Comparison of ENCODE assay signal across 9 cellular contexts in the genomic region with DNA sequence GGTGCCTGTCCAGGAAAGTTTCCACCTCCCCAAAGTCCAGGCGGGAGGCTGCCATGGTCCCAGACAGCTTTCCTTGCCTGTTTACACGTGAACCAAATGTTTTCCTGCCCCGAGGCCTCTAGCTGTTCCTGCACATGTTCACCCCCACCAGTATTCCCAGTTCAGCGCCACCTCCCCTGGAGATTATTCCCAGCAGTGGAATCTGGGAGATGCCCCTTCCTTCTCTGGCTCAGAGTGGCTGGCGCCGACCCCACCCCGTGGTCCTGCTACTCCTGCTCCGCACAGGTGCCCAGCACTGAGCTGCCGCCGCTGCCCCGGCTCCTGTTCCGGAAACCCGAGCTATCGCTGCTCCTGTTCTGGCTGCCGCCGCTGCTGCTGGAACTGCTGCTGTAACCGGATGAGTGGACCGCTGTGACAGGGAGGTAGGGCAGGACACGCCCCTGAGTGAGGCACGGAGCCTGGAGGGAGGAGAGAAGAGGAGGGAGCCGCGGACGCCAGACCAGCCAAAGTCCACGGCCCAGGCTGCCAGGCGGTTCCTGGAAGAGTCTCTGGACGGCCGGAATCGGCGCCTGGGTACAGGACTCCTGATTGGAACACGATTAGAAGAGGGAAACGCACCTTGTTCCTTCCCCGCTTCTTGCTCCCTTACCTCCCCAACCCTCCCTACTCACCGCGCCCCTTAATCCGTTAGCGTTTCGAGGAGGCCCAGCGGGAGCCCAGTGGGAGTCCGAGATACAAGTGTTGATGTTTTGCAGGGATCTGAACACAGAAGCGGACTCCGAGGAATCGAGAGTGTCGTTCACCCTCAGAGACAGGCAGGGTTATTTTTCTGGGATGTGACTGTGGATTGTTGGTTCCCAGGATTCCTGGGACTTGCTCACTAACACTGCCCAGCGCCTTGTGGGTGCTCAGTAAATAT. TPM values are rescaled to one million over a fixed set of nuclear protein-coding genes. Genes with fewer than 3 reads are reported as not detected.
A peak's percentile ranks its signal among the peaks of the same experiment; 100 is the strongest.
DNase-seq lines count a peak whose midpoint lies in the region; ATAC-seq, FAIRE-seq and TF ChIP-seq lines count a peak whose summit lies in the region.
"Had no signal": no experiment of that assay in that cellular context is flagged by ENCODE, and none has a peak within 500 bp of the region (broad histone marks: within the 10 kb centered on the region; RNA-seq: fewer than 3 reads in every experiment).

A gene (minus strand): TSS at position 395 of the 919 bp plus-strand sequence. CDS start 340 bp downstream, at position 55.

- peak within 1 kb of the TSS; percentile 94 for H2AFZ ChIP-seq in astrocyte (ENCODE audit: low read depth, low read length)

- H3K4me1 ChIP-seq in HUES6 (ENCODE audit: control insufficient read depth, insufficient read depth, low read length) (peaks cover 4% of the 10 kb centered on the region; the same call in 1 of the 2 replicates), Panc1 (ENCODE audit: control insufficient read depth, insufficient read depth, low read length) (peaks cover 5% of the 10 kb centered on the region; the same call in 1 of the 2 replicates), astrocyte (ENCODE audit: insufficient read depth, low read length) (peaks cover 9% of the 10 kb centered on the region)

- FAIRE-seq in astrocyte (lab: Jason Lieb, UNC): no peak

- H3K4me3 Mint-ChIP-seq in astrocyte (ENCODE audit: unreplicated experiment): peak within 1 kb of the TSS; percentile 87

- ATAC-seq in Panc1: peak; percentile 94

- no peaks in the 10 kb centered on the region for H3K27me3 Mint-ChIP-seq in astrocyte (ENCODE audit: low read depth, unreplicated experiment)

- H4K20me1 ChIP-seq in astrocyte (ENCODE audit: insufficient read depth, low read length): no peaks in the 10 kb centered on the region

- in situ Hi-C loops in Panc1 (cut with HindIII; ENCODE audit: low pct_unique_long_range_greater_than_20kb, low sequenced_read_pairs): no loop called here

- peak within 1 kb of the TSS; percentile 90 for H3K4me2 ChIP-seq in astrocyte (ENCODE audit: low read length)

- DNase-seq in activated T-cell treated with anti-CD3 and anti-CD28 coated beads for 24 hours (ENCODE audit: low read depth): peak; percentile 16
- DNase-seq in activated T-cell treated with anti-CD3 and anti-CD28 coated beads, Interleukin-2, amount 50 U/mL, for 1 hour: no peak
- no peak for DNase-seq in Panc1 (ENCODE audit: low read depth, low spot score)
- peak; percentile 82 for DNase-seq in astrocyte (ENCODE audit: low read depth)
- DNase-seq in hepatic stellate cell (ENCODE audit: low spot score): peak; percentile 75
- DNase-seq in putamen (ENCODE audit: low spot score): peak; percentile 0
- no peak for DNase-seq in germinal center (ENCODE audit: low spot score)

- H3K9ac ChIP-seq in HUES6 (ENCODE audit: low read length) (peak within 1 kb of the TSS; percentile 54), astrocyte (ENCODE audit: low read length) (peak within 1 kb of the TSS; percentile 75)

- H3K9me3 Mint-ChIP-seq in astrocyte (ENCODE audit: unreplicated experiment): no peaks in the 10 kb centered on the region

- peaks cover 17% of the 10 kb centered on the region for H3K4me1 Mint-ChIP-seq in astrocyte (ENCODE audit: low read depth, unreplicated experiment)

- H3K27me3 ChIP-seq in HUES6 (ENCODE audit: control insufficient read depth, insufficient read depth, low read length) (peaks cover 36% of the 10 kb centered on the region), Panc1 (ENCODE audit: control insufficient read depth, insufficient read depth, low read length) (peaks cover 12% of the 10 kb centered on the region), astrocyte (ENCODE audit: insufficient read depth, low read length) (no peaks in the 10 kb centered on the region)

- no peak for TF ChIP-seq CTCF in Panc1 (IDR thresholded peaks at IDR 0.05)
- no peak for TF ChIP-seq CTCF in astrocyte (IDR thresholded peaks at IDR 0.05; ENCODE audit: insufficient read depth, low read depth, low read length)

- intact Hi-C loops in Panc1 (cut with micrococcal nuclease; ENCODE audit: unreplicated experiment): no loop called here

- CTCF ChIA-PET in Panc1 (lab: Charles Lee): no interaction called here

- peak within 1 kb of the TSS; percentile 91 for H3K4me3 ChIP-seq in HUES6 (ENCODE audit: low read depth, low read length)
- H3K4me3 ChIP-seq in Panc1 (ENCODE audit: low read depth in 2 of 2, low read length in 2 of 2): peak within 1 kb of the TSS; percentile 35 to 67
- peak within 1 kb of the TSS; percentile 63 for H3K4me3 ChIP-seq in astrocyte (ENCODE audit: insufficient read depth, low read depth, low read length)

- H3K27ac Mint-ChIP-seq in astrocyte (ENCODE audit: unreplicated experiment): peak within 1 kb of the TSS; percentile 88

- H3K36me3 Mint-ChIP-seq in astrocyte (ENCODE audit: low read depth, unreplicated experiment): no peaks in the 10 kb centered on the region

- no TSS peak for BruUV-seq in Panc1 (replicated peaks; lab: Mats Ljungman, UMichigan)

- H3K27ac ChIP-seq in HUES6 (ENCODE audit: low read depth, low read length) (no peak within 1 kb of the TSS), Panc1 (ENCODE audit: low read length) (no peak within 1 kb of the TSS), astrocyte (ENCODE audit: low read depth, low read length) (peak within 1 kb of the TSS; percentile 43)

- H3K9me3 ChIP-seq in HUES6 (ENCODE audit: control insufficient read depth, insufficient read depth, low read depth, low read length): no peaks in the 10 kb centered on the region
- no peaks in the 10 kb centered on the region for H3K9me3 ChIP-seq in Panc1 (ENCODE audit: control insufficient read depth, insufficient read depth, low read depth, low read length)
- no peaks in the 10 kb centered on the region for H3K9me3 ChIP-seq in astrocyte (ENCODE audit: insufficient read depth, low read depth, low read length)

- H3K36me3 ChIP-seq in HUES6 (ENCODE audit: control insufficient read depth, insufficient read depth, low read length) (no peaks in the 10 kb centered on the region), Panc1 (ENCODE audit: control insufficient read depth, insufficient read depth, low read length) (no peaks in the 10 kb centered on the region), astrocyte (ENCODE audit: insufficient read depth, low read length) (no peaks in the 10 kb centered on the region)

- no peaks in the 10 kb centered on the region for H3K79me2 ChIP-seq in astrocyte (ENCODE audit: insufficient read depth, low read length)

- POLR2A ChIA-PET in Panc1 (lab: Charles Lee): no interaction called here

RNA-seq across cellular contexts. Expression of the gene that starts here (rescaled TPM):
- total RNA-seq in Panc1 (2021; ENCODE audit: unreplicated experiment): not detected
- not detected for polyA plus RNA-seq in Panc1 (2012; ENCODE audit: insufficient read length)
- total RNA-seq in astrocyte: 0.45 and 0.89 TPM in 2 replicates
- total RNA-seq: glomerular endothelial cell had no signal

Comparison
In these comparisons a context has a peak if more than half of its experiments do, and no peak if none do; other contexts are left out.
1. DNase-seq: peak in activated T-cell treated with anti-CD3 and anti-CD28 coated beads for 24 hours (single experiment), hepatic stellate cell (single experiment) and putamen (single experiment); none in activated T-cell treated with anti-CD3 and anti-CD28 coated beads, Interleukin-2, amount 50 U/mL, for 1 hour (single experiment), Panc1 (single experiment) and germinal center (single experiment).
2. Peak in ATAC-seq and H3K4me3 ChIP-seq in Panc1; RNA of the gene not detected or under 1 TPM.
3. Peak in DNase-seq, H3K4me3 ChIP-seq, H3K27ac ChIP-seq, H3K9ac ChIP-seq and H3K4me2 ChIP-seq in astrocyte; RNA of the gene not detected or under 1 TPM.
4. Peak in every context shown above with its lines, with median percentiles within 50 percentile points of each other: H3K4me3 ChIP-seq.